32 cellular contexts compared by ENCODE assay signal in the genomic region with DNA sequence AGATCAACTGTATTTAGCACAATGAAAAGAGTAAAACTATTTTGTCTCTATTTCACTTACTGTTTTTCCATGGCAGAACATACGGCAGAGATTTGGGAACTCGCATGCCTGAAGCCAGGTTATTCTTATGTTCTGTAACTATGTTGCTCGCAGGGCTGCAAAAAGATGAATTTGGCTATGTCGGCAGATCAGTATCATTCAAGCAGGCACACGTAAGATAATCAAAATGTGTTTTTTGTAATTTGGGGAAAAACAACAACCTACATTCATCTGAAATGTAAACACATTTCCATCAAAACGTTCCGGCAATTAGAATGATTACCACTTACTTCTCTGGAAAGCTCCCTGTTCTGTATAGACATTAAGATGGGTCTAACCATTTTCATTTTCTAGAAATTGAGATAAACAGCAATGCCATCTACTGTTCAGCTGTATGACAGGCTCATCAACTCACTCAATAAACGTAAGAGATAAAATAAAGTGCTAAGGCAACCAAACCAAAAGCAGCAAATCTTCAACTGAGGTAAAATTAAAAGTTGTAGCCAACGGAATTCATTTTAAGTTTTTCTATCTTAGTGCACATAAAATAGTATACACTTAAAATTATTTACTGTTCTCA. TPM values are rescaled to one million over a fixed set of nuclear protein-coding genes. Genes with fewer than 3 reads are reported as not detected.
DNase-seq lines count a peak whose midpoint lies in the region; ATAC-seq and TF ChIP-seq lines count a peak whose summit lies in the region.
"Had no signal": no experiment of that assay in that cellular context is flagged by ENCODE, and none has a peak within 500 bp of the region (broad histone marks: within the 10 kb centered on the region; RNA-seq: fewer than 3 reads in every experiment).

No MANE protein-coding gene starts in this region.

- DNase-seq in GM06990 (ENCODE audit: extremely low read depth, insufficient read length), result no peak
- DNase-seq in MV-4-11 (lab: John Stamatoyannopoulos, UW), result peak; percentile 10
- DNase-seq in chondrocyte (ENCODE audit: low spot score), result no peak
- peak; percentile 56 for DNase-seq in osteoblast (ENCODE audit: insufficient read length, low spot score, missing footprints)
- DNase-seq in activated CD4-positive, alpha-beta T cell treated with anti-CD3 and anti-CD28 coated beads for 1 hour, result no peak
- no peak for DNase-seq in GM20000 (ENCODE audit: low spot score)
- DNase-seq: activated CD4-positive, CD25-positive, alpha-beta regulatory T cell; activated T-cell treated with anti-CD3 and anti-CD28 coated beads, Interleukin-2, amount 50 U/mL, for 24 hours; COR-L47; endodermal cell; foreskin melanocyte; heart right ventricle; lower lobe of right lung; MG63; naive thymus-derived CD8-positive, alpha-beta T cell; NCI-H1694; NCI-H446 treated with DMSO at 0.1 percent for 48 hours; NCI-H774; occipital lobe; SK-N-SH; substantia nigra had no signal

- H3K4me1 Mint-ChIP-seq in chondrocyte (ENCODE audit: low read depth), result peaks cover 3% of the 10 kb centered on the region
- H3K4me1 Mint-ChIP-seq: IgD-negative memory B cell; stimulated activated effector memory CD8-positive, alpha-beta T cell treated with anti-CD3 and anti-CD28 coated beads, Interleukin-12 subunit alpha, Interleukin-12 subunit beta, amount 100 ng/mL, for 72 hours had no signal

- H3K27ac ChIP-seq in osteoblast (ENCODE audit: low read depth, low read length), result no peak overlapping the region
- H3K27ac ChIP-seq: BLaER1 treated with 17β-estradiol and CSF1 and Interleukin-3, amounts not matched to agents 10 nM and 100 nM; esophagus muscularis mucosa; heart right ventricle; lower lobe of right lung had no signal

- H4K20me1 ChIP-seq in osteoblast (ENCODE audit: insufficient read depth, low read length), result no peaks in the 10 kb centered on the region
- H4K20me1 ChIP-seq: BLaER1 treated with 17β-estradiol and CSF1 and Interleukin-3, amounts not matched to agents 10 nM and 100 nM had no signal

- H3K9me3 ChIP-seq in osteoblast (ENCODE audit: low read depth, low read length), result no peaks in the 10 kb centered on the region
- H3K9me3 ChIP-seq: BLaER1 treated with 17β-estradiol and CSF1 and Interleukin-3, amounts not matched to agents 10 nM and 100 nM; esophagus muscularis mucosa; heart right ventricle; lower lobe of right lung; MG63; SK-N-SH had no signal

- ATAC-seq in GM19397 (IDR thresholded peaks at IDR 0.05; ENCODE audit: unreplicated experiment) (no peak), esophagus mucosa (no peak)
- ATAC-seq: heart right ventricle; lower lobe of right lung; naive thymus-derived CD8-positive, alpha-beta T cell; stimulated activated effector memory CD8-positive, alpha-beta T cell treated with anti-CD3 and anti-CD28 coated beads, Interleukin-12 subunit alpha, Interleukin-12 subunit beta, amount 100 ng/mL, for 72 hours had no signal

- H2AFZ ChIP-seq in osteoblast (ENCODE audit: low read length), result no peak overlapping the region

- H3K27me3 Mint-ChIP-seq in chondrocyte (ENCODE audit: low read depth), result peaks cover 64% of the 10 kb centered on the region
- H3K27me3 Mint-ChIP-seq: dendritic cell treated with granulocyte-macrophage colony-stimulating factor and Interleukin-4, amounts not matched to agents 40 ng/mL and 50 ng/mL, for 4 days had no signal

- H3K9me3 Mint-ChIP-seq in chondrocyte (ENCODE audit: low read depth), result no peaks in the 10 kb centered on the region
- H3K9me3 Mint-ChIP-seq: activated T-cell treated with anti-CD3 and anti-CD28 coated beads, Interleukin-2, amount 50 U/mL, for 24 hours; dendritic cell treated with granulocyte-macrophage colony-stimulating factor and Interleukin-4, amounts not matched to agents 40 ng/mL and 50 ng/mL, for 4 days; endodermal cell; IgD-negative memory B cell; naive thymus-derived CD8-positive, alpha-beta T cell; stimulated activated effector memory CD8-positive, alpha-beta T cell treated with anti-CD3 and anti-CD28 coated beads, Interleukin-12 subunit alpha, Interleukin-12 subunit beta, amount 100 ng/mL, for 72 hours; T-helper 1 cell treated with Interleukin-12 subunit alpha and Interleukin-12 subunit beta and Interleukin-4 antibody, amounts not matched to agents 30 μg/mL and 1 μg/mL, for 36 hours; type B pancreatic cell had no signal

- no peak overlapping the region for H3K4me3 Mint-ChIP-seq in chondrocyte (ENCODE audit: unreplicated experiment)
- H3K4me3 Mint-ChIP-seq: activated T-cell treated with anti-CD3 and anti-CD28 coated beads, Interleukin-2, amount 50 U/mL, for 24 hours; dendritic cell treated with granulocyte-macrophage colony-stimulating factor and Interleukin-4, amounts not matched to agents 40 ng/mL and 50 ng/mL, for 4 days; endodermal cell; IgD-negative memory B cell; naive thymus-derived CD8-positive, alpha-beta T cell; stimulated activated effector memory CD8-positive, alpha-beta T cell treated with anti-CD3 and anti-CD28 coated beads, Interleukin-12 subunit alpha, Interleukin-12 subunit beta, amount 100 ng/mL, for 72 hours; T-helper 1 cell treated with Interleukin-12 subunit alpha and Interleukin-12 subunit beta and Interleukin-4 antibody, amounts not matched to agents 30 μg/mL and 1 μg/mL, for 36 hours; type B pancreatic cell had no signal

- no peaks in the 10 kb centered on the region for H3K79me2 ChIP-seq in osteoblast (ENCODE audit: insufficient read depth, low read length)

- TF ChIP-seq CTCF in GM06990 (IDR thresholded peaks at IDR 0.05; ENCODE audit: insufficient read depth, low read length, poor library complexity, severe bottlenecking) (peak; percentile 11), chondrocyte (IDR thresholded peaks at IDR 0.05) (peak; percentile 12), osteoblast (IDR thresholded peaks at IDR 0.05; ENCODE audit: extremely low read depth, low read depth, low read length) (peak; percentile 11), GM20000 (IDR thresholded peaks at IDR 0.05; ENCODE audit: extremely low read depth, missing control alignments) (no peak)

- no peak overlapping the region for H3K27ac Mint-ChIP-seq in chondrocyte (ENCODE audit: unreplicated experiment)
- H3K27ac Mint-ChIP-seq: activated T-cell treated with anti-CD3 and anti-CD28 coated beads, Interleukin-2, amount 50 U/mL, for 24 hours; dendritic cell treated with granulocyte-macrophage colony-stimulating factor and Interleukin-4, amounts not matched to agents 40 ng/mL and 50 ng/mL, for 4 days; endodermal cell; IgD-negative memory B cell; naive thymus-derived CD8-positive, alpha-beta T cell; stimulated activated effector memory CD8-positive, alpha-beta T cell treated with anti-CD3 and anti-CD28 coated beads, Interleukin-12 subunit alpha, Interleukin-12 subunit beta, amount 100 ng/mL, for 72 hours; T-helper 1 cell treated with Interleukin-12 subunit alpha and Interleukin-12 subunit beta and Interleukin-4 antibody, amounts not matched to agents 30 μg/mL and 1 μg/mL, for 36 hours; type B pancreatic cell had no signal

- no peaks in the 10 kb centered on the region for H3K36me3 ChIP-seq in GM06990 (ENCODE audit: control insufficient read depth, insufficient read depth, low read length)
- no peaks in the 10 kb centered on the region for H3K36me3 ChIP-seq in osteoblast (ENCODE audit: insufficient read depth, low read length)
- H3K36me3 ChIP-seq: BLaER1 treated with 17β-estradiol and CSF1 and Interleukin-3, amounts not matched to agents 10 nM and 100 nM; esophagus muscularis mucosa; heart right ventricle; lower lobe of right lung; MG63 had no signal

- H3K4me3 ChIP-seq in GM06990 (replicated peaks; ENCODE audit: low read depth, low read length) (no peak overlapping the region), osteoblast (ENCODE audit: insufficient read depth, low read length) (no peak overlapping the region)
- H3K4me3 ChIP-seq: BLaER1 treated with 17β-estradiol and CSF1 and Interleukin-3, amounts not matched to agents 10 nM and 100 nM; esophagus muscularis mucosa; heart right ventricle; lower lobe of right lung; MG63 had no signal

- no peaks in the 10 kb centered on the region for H3K36me3 Mint-ChIP-seq in chondrocyte (ENCODE audit: low read depth)
- H3K36me3 Mint-ChIP-seq: IgD-negative memory B cell, type B pancreatic cell had no signal

- no peak overlapping the region for H3K4me2 ChIP-seq in osteoblast (ENCODE audit: insufficient read depth, low read length)
- H3K4me2 ChIP-seq: BLaER1 treated with 17β-estradiol and CSF1 and Interleukin-3, amounts not matched to agents 10 nM and 100 nM; SK-N-SH had no signal

- no peaks in the 10 kb centered on the region for H3K27me3 ChIP-seq in GM06990 (replicated peaks; ENCODE audit: control insufficient read depth, insufficient read depth, low read length)
- H3K27me3 ChIP-seq in osteoblast (ENCODE audit: insufficient read depth, low read length), result peaks cover 17% of the 10 kb centered on the region
- H3K27me3 ChIP-seq: BLaER1 treated with 17β-estradiol and CSF1 and Interleukin-3, amounts not matched to agents 10 nM and 100 nM; esophagus muscularis mucosa had no signal

- peaks cover 6% of the 10 kb centered on the region for H3K4me1 ChIP-seq in osteoblast (ENCODE audit: insufficient read depth, low read length)
- H3K4me1 ChIP-seq: lower lobe of right lung had no signal

RNA-seq across cellular contexts. Expression of a gene that starts 13.0 kb away (rescaled TPM):
- total RNA-seq in chondrocyte (not detected in 3 replicates), osteoblast (not detected in 2 replicates), esophagus mucosa (not detected)
- total RNA-seq: cardiac septum, endodermal cell, esophagus muscularis mucosa, HT-29 had no signal

RNA-seq across cellular contexts. Expression of a gene that starts 37.1 kb away (rescaled TPM):
- total RNA-seq in chondrocyte, result not detected in 3 replicates
- under 0.01 and 0.36 TPM in 2 replicates for total RNA-seq in osteoblast
- total RNA-seq in esophagus mucosa, result 2.0 TPM
- total RNA-seq: HT-29 had no signal

RNA-seq across cellular contexts. Expression of a gene that starts 41.4 kb away (rescaled TPM):
- total RNA-seq in chondrocyte, result 121 to 160 TPM (median 152 TPM) in 3 replicates
- total RNA-seq in osteoblast, result 336 and 401 TPM in 2 replicates
- 12.8 TPM for total RNA-seq in esophagus mucosa
- total RNA-seq: HT-29 had no signal

Comparison
In these comparisons a context has a peak if more than half of its experiments do, and no peak if none do; other contexts are left out.
1. DNase-seq: peak in MV-4-11 (single experiment) and osteoblast (single experiment); none in GM06990 (single experiment), chondrocyte (single experiment), activated CD4-positive, alpha-beta T cell treated with anti-CD3 and anti-CD28 coated beads for 1 hour (single experiment) and GM20000 (single experiment).